28 cellular contexts compared by ENCODE assay signal in genomic region chr4:91304292-91304691, GRCh38.
"Had no signal": no experiment of that assay in that cellular context is flagged by ENCODE, and none has a peak within 500 bp of the region (broad histone marks: within the 10 kb centered on the region; RNA-seq: fewer than 3 reads in every experiment).

No MANE protein-coding gene starts in this region.

- H3K36me3 ChIP-seq: neural progenitor cell, ovary, spleen, suprapubic skin, tibial artery, transverse colon, upper lobe of right lung had no signal

- H3K9me3 ChIP-seq: ovary, psoas muscle, spleen, suprapubic skin, testis, tibial artery, transverse colon, upper lobe of right lung, uterus had no signal

- H2AFZ ChIP-seq: neural progenitor cell, parathyroid adenoma had no signal

- H3K27ac ChIP-seq: neural progenitor cell, ovary, parathyroid adenoma, psoas muscle, skin epidermis, spleen, suprapubic skin, testis, tibial artery, transverse colon, upper lobe of right lung, uterus had no signal

- H3K9ac ChIP-seq: neural progenitor cell, parathyroid adenoma had no signal

- DNase-seq: natural killer cell; occipital lobe; ovary; posterior cingulate gyrus; psoas muscle; right cardiac atrium; spleen; stimulated activated CD4-positive, alpha-beta T cell treated with anti-CD3 and anti-CD28 coated beads, Interleukin-12 subunit alpha, Interleukin-12 subunit beta, amount 100 ng/mL, for 4 hours; stimulated activated CD4-positive, alpha-beta T cell treated with anti-CD3 and anti-CD28 coated beads, Interleukin-1b, Interleukin-23, amount 100 ng/mL, for 48 hours; stimulated activated CD4-positive, alpha-beta T cell treated with anti-CD3 and anti-CD28 coated beads, Interleukin-4, amount 100 ng/mL, for 1 hour; stimulated activated CD4-positive, alpha-beta T cell treated with anti-CD3 and anti-CD28 coated beads, Interleukin-4, amount 100 ng/mL, for 4 hours; stimulated activated CD8-positive, alpha-beta memory T cell treated with anti-CD3 and anti-CD28 coated beads, Interleukin-4, amount 100 ng/mL, for 48 hours; stimulated activated naive CD4-positive, alpha-beta T cell; stimulated activated naive CD8-positive, alpha-beta T cell treated with anti-CD3 and anti-CD28 coated beads, Interleukin-15, amount 100 ng/mL, for 72 hours; stimulated activated naive CD8-positive, alpha-beta T cell treated with anti-CD3 and anti-CD28 coated beads, Interleukin-15, Interleukin-2, amounts not matched to agents 100 U/mL and 50 U/mL, for 24 hours; substantia nigra; testis; tibial artery; transverse colon; upper lobe of right lung; uterus had no signal

- H3K79me2 ChIP-seq: parathyroid adenoma had no signal

- H3K27me3 ChIP-seq: neural progenitor cell, ovary, spleen, suprapubic skin, testis, tibial artery, transverse colon, upper lobe of right lung, uterus had no signal

- ATAC-seq: natural killer cell; psoas muscle; right cardiac atrium; sciatic nerve; stimulated activated memory B cell treated with anti-CD40 and anti-IgM and Interleukin-4, amounts not matched to agents 10 μg/mL and 1 μg/mL and 100 μg/mL, for 72 hours; stimulated activated naive CD8-positive, alpha-beta T cell treated with anti-CD3 and anti-CD28 coated beads, Interleukin-15, amount 100 ng/mL, for 72 hours; stimulated activated naive CD8-positive, alpha-beta T cell treated with anti-CD3 and anti-CD28 coated beads, Interleukin-15, Interleukin-2, amounts not matched to agents 100 U/mL and 50 U/mL, for 24 hours; upper lobe of right lung had no signal

- H3K4me2 ChIP-seq: neural progenitor cell, smooth muscle cell had no signal

- H3K4me1 ChIP-seq: neural progenitor cell, parathyroid adenoma, psoas muscle, spleen, suprapubic skin, testis, tibial artery, transverse colon, upper lobe of right lung, uterus had no signal

- H3K4me3 ChIP-seq: neural progenitor cell, ovary, psoas muscle, skin epidermis, smooth muscle cell, spleen, suprapubic skin, testis, tibial artery, transverse colon, upper lobe of right lung, uterus had no signal
